Comparison of ENCODE assay signal across 23 cellular contexts in the genomic region with DNA sequence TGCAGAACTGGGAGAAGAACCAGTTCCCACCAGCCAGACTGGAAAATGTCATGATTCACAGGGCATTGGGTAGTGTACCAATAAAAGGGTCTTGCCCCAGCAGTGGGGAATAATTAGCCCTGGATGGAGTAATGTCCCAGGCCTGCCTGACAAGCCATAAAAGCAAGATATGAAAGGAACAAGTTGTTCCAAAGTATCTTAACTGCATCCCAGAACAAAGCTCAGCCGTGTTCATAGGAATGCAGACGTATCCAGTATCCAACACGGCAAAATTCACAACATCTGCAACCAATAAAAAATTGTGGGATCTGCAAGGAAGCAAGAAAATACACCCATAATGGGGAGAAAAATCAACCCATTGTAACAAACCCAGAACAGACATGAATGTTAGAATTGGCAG. TPM values are rescaled to one million over a fixed set of nuclear protein-coding genes. Genes with fewer than 3 reads are reported as not detected.
"Had no signal": no experiment of that assay in that cellular context is flagged by ENCODE, and none has a peak within 500 bp of the region (broad histone marks: within the 10 kb centered on the region; RNA-seq: fewer than 3 reads in every experiment).

No MANE protein-coding gene starts in this region.

- H3K9me3 Mint-ChIP-seq: central memory CD8-positive, alpha-beta T cell had no signal

- H3K4me1 ChIP-seq: colonic mucosa, left lung, right atrium auricular region, stomach, upper lobe of left lung had no signal

- H3K9me3 ChIP-seq: colonic mucosa had no signal

- H3K36me3 ChIP-seq: colonic mucosa, left lung, right atrium auricular region, stomach, upper lobe of left lung had no signal

- H3K36me3 Mint-ChIP-seq: stimulated activated effector memory CD8-positive, alpha-beta T cell treated with anti-CD3 and anti-CD28 coated beads, Interleukin-12 subunit alpha, Interleukin-12 subunit beta, amount 100 ng/mL, for 72 hours had no signal

- DNase-seq: activated B cell treated with CpG ODN at 0.5 μM for 24 hours; activated CD4-positive, alpha-beta T cell treated with anti-CD3 and anti-CD28 coated beads for 48 hours; activated CD8-positive, alpha-beta T cell treated with anti-CD3 and anti-CD28 coated beads for 36 hours; activated naive CD4-positive, alpha-beta T cell; activated naive CD8-positive, alpha-beta T cell treated with anti-CD3 and anti-CD28 coated beads, Interleukin-2, amount 10 ng/mL, durations not matched to agents 7 days and 5 days; activated T-cell treated with anti-CD3 and anti-CD28 coated beads, Interleukin-2, amount 50 U/mL, for 1 hour; anterior cingulate cortex; colonic mucosa; endodermal cell; hypothalamus; left lung; stimulated activated CD4-positive, alpha-beta T cell treated with anti-CD3 and anti-CD28 coated beads, Interleukin-4, amount 100 ng/mL, for 24 hours; stomach; T-helper 9 cell; upper lobe of left lung had no signal

- H3K27me3 ChIP-seq: colonic mucosa, right atrium auricular region, upper lobe of left lung had no signal

- ATAC-seq: activated CD8-positive, alpha-beta T cell treated with anti-CD3 and anti-CD28 coated beads for 36 hours; activated T-helper 17 cell treated with anti-CD3 and anti-CD28 coated beads, Interleukin-2, amount 50 U/mL, for 72 hours; left lung; stimulated activated effector memory CD8-positive, alpha-beta T cell treated with anti-CD3 and anti-CD28 coated beads, Interleukin-12 subunit alpha, Interleukin-12 subunit beta, amount 100 ng/mL, for 72 hours had no signal

- H3K4me3 ChIP-seq: colonic mucosa, left lung, right atrium auricular region, SK-N-MC, stomach, upper lobe of left lung had no signal

- H3K4me3 Mint-ChIP-seq: activated B cell treated with CpG ODN at 0.5 μM for 24 hours; activated CD8-positive, alpha-beta T cell treated with anti-CD3 and anti-CD28 coated beads for 36 hours; activated naive CD8-positive, alpha-beta T cell treated with anti-CD3 and anti-CD28 coated beads, Interleukin-2, amount 10 ng/mL, durations not matched to agents 7 days and 5 days; activated T-helper 17 cell treated with anti-CD3 and anti-CD28 coated beads, Interleukin-2, amount 50 U/mL, for 72 hours; central memory CD8-positive, alpha-beta T cell; endodermal cell; stimulated activated effector memory CD8-positive, alpha-beta T cell treated with anti-CD3 and anti-CD28 coated beads, Interleukin-12 subunit alpha, Interleukin-12 subunit beta, amount 100 ng/mL, for 72 hours had no signal

- H3K27ac Mint-ChIP-seq: activated B cell treated with CpG ODN at 0.5 μM for 24 hours; activated CD8-positive, alpha-beta T cell treated with anti-CD3 and anti-CD28 coated beads for 36 hours; activated naive CD8-positive, alpha-beta T cell treated with anti-CD3 and anti-CD28 coated beads, Interleukin-2, amount 10 ng/mL, durations not matched to agents 7 days and 5 days; activated T-helper 17 cell treated with anti-CD3 and anti-CD28 coated beads, Interleukin-2, amount 50 U/mL, for 72 hours; endodermal cell; progenitor cell of endocrine pancreas; stimulated activated effector memory CD8-positive, alpha-beta T cell treated with anti-CD3 and anti-CD28 coated beads, Interleukin-12 subunit alpha, Interleukin-12 subunit beta, amount 100 ng/mL, for 72 hours had no signal

- H3K27ac ChIP-seq: colonic mucosa, left lung, right atrium auricular region, SK-N-MC, stomach, upper lobe of left lung had no signal

- H3K4me1 Mint-ChIP-seq: activated naive CD8-positive, alpha-beta T cell treated with anti-CD3 and anti-CD28 coated beads, Interleukin-2, amount 10 ng/mL, durations not matched to agents 7 days and 5 days; activated T-helper 17 cell treated with anti-CD3 and anti-CD28 coated beads, Interleukin-2, amount 50 U/mL, for 72 hours; endodermal cell had no signal

RNA-seq across cellular contexts. Expression of a gene that starts 47.9 kb away (rescaled TPM):
- total RNA-seq: endodermal cell had no signal
- polyA plus RNA-seq: neural cell had no signal

RNA-seq across cellular contexts. Expression of a gene that starts 50.9 kb away (rescaled TPM):
- total RNA-seq: activated B cell treated with CpG ODN at 0.5 μM for 24 hours; activated CD8-positive, alpha-beta T cell treated with anti-CD3 and anti-CD28 coated beads for 36 hours; activated naive CD8-positive, alpha-beta T cell treated with anti-CD3 and anti-CD28 coated beads, Interleukin-2, amount 10 ng/mL, durations not matched to agents 7 days and 5 days; activated T-helper 17 cell treated with anti-CD3 and anti-CD28 coated beads, Interleukin-2, amount 50 U/mL, for 72 hours; endodermal cell; omental fat pad; right atrium auricular region; stomach; upper lobe of left lung had no signal
